ENCODE assay signal across 24 cellular contexts in genomic region chr12:99009654-99010296, GRCh38.
"Had no signal": no experiment of that assay in that cellular context is flagged by ENCODE, and none has a peak within 500 bp of the region (broad histone marks: within the 10 kb centered on the region; RNA-seq: fewer than 3 reads in every experiment).

No MANE protein-coding gene starts in this region.

- H3K9me3 ChIP-seq: left lung, right atrium auricular region, testis, uterus had no signal

- H3K27ac ChIP-seq: left lung, right atrium auricular region, testis, uterus had no signal

- H3K9me3 Mint-ChIP-seq: activated T-helper 2 cell treated with anti-CD3 and anti-CD28 coated beads, Interferon-gamma antibody, Interleukin-2, Interleukin-4, amounts not matched to agents 10 μg/mL and 5 μg/mL and 100 μg/mL, durations not matched to agents 14 hours and 24 hours and 36 hours; stimulated activated naive CD8-positive, alpha-beta T cell treated with anti-CD3 and anti-CD28 coated beads, Interleukin-15, amount 100 ng/mL, for 72 hours had no signal

- H3K4me1 ChIP-seq: left lung, right atrium auricular region, testis, uterus had no signal

- H3K36me3 Mint-ChIP-seq: activated naive CD8-positive, alpha-beta T cell; mesothelial cell of epicardium; natural killer cell; WTC11 had no signal

- H3K4me3 Mint-ChIP-seq: activated naive CD8-positive, alpha-beta T cell; activated T-cell treated with anti-CD3 and anti-CD28 coated beads, Interleukin-2, amount 50 U/mL, for 24 hours; mesothelial cell of epicardium; natural killer cell; stimulated activated naive CD8-positive, alpha-beta T cell treated with anti-CD3 and anti-CD28 coated beads, Interleukin-15, amount 100 ng/mL, for 72 hours; WTC11 had no signal

- H3K27me3 Mint-ChIP-seq: progenitor cell of endocrine pancreas; stimulated activated naive CD8-positive, alpha-beta T cell treated with anti-CD3 and anti-CD28 coated beads, Interleukin-15, amount 100 ng/mL, for 72 hours had no signal

- H3K4me3 ChIP-seq: left lung, lung, right atrium auricular region, testis, uterus had no signal

- H3K4me1 Mint-ChIP-seq: mesothelial cell of epicardium; natural killer cell; stimulated activated naive CD8-positive, alpha-beta T cell treated with anti-CD3 and anti-CD28 coated beads, Interleukin-15, amount 100 ng/mL, for 72 hours; WTC11 had no signal

- DNase-seq: activated CD8-positive, alpha-beta memory T cell treated with anti-CD3 and anti-CD28 coated beads for 24 hours; activated CD8-positive, alpha-beta memory T cell treated with anti-CD3 and anti-CD28 coated beads, Interleukin-2, amount 50 U/mL, for 4 hours; activated naive CD4-positive, alpha-beta T cell; activated T-cell treated with anti-CD3 and anti-CD28 coated beads, Interleukin-2, amount 50 U/mL, for 24 hours; glutamatergic neuron; hippocampal formation; kidney glomerular epithelial cell; left lung; natural killer cell; stimulated activated CD4-positive, alpha-beta T cell treated with anti-CD3 and anti-CD28 coated beads, Interleukin-12 subunit alpha, Interleukin-12 subunit beta, amount 100 ng/mL, for 4 hours; stimulated activated naive CD8-positive, alpha-beta T cell treated with anti-CD3 and anti-CD28 coated beads, Interleukin-15, amount 100 ng/mL, for 72 hours; T-helper 9 cell; testis; trophoblast cell; uterus had no signal

- FAIRE-seq: endometrium, frontal cortex had no signal

- H3K36me3 ChIP-seq: left lung, right atrium auricular region, uterus had no signal

- H3K27ac Mint-ChIP-seq: activated naive CD8-positive, alpha-beta T cell; activated T-cell treated with anti-CD3 and anti-CD28 coated beads, Interleukin-2, amount 50 U/mL, for 24 hours; activated T-helper 2 cell treated with anti-CD3 and anti-CD28 coated beads, Interferon-gamma antibody, Interleukin-2, Interleukin-4, amounts not matched to agents 10 μg/mL and 5 μg/mL and 100 μg/mL, durations not matched to agents 14 hours and 24 hours and 36 hours; mesothelial cell of epicardium; natural killer cell; progenitor cell of endocrine pancreas; stimulated activated naive CD8-positive, alpha-beta T cell treated with anti-CD3 and anti-CD28 coated beads, Interleukin-15, amount 100 ng/mL, for 72 hours; WTC11 had no signal

- H3K27me3 ChIP-seq: left lung, right atrium auricular region, testis, uterus had no signal
